Comparison of ENCODE assay signal across 8 cellular contexts in genomic region chr7:39589323-39590111, GRCh38. TPM values are rescaled to one million over a fixed set of nuclear protein-coding genes. Genes with fewer than 3 reads are reported as not detected.
DNase-seq lines count a peak whose midpoint lies in the region; ATAC-seq and TF ChIP-seq lines count a peak whose summit lies in the region.

No MANE protein-coding gene starts in this region.

- H3K36me3 Mint-ChIP-seq in dendritic cell treated with granulocyte-macrophage colony-stimulating factor and Interleukin-4, amounts not matched to agents 40 ng/mL and 50 ng/mL, for 4 days (ENCODE audit: low read depth): no peaks in the 10 kb centered on the region
- peaks cover 0 to 2% (median 0%) of the 10 kb centered on the region in 3 donors for H3K36me3 Mint-ChIP-seq in naive thymus-derived CD8-positive, alpha-beta T cell

- WGBS in IMR-90 (ENCODE audit: extremely low coverage in 2 of 2, insufficient read length in 1 of 2), 2 experiments: no CpG with 5 or more reads among the region's 7 CpGs

- no peaks in the 10 kb centered on the region for H4K20me1 ChIP-seq in IMR-90 (ENCODE audit: insufficient read depth, low read length)

- H3K27me3 Mint-ChIP-seq in dendritic cell treated with granulocyte-macrophage colony-stimulating factor and Interleukin-4, amounts not matched to agents 40 ng/mL and 50 ng/mL, for 4 days: no peaks in the 10 kb centered on the region
- no peaks in the 10 kb centered on the region for H3K27me3 Mint-ChIP-seq in naive thymus-derived CD8-positive, alpha-beta T cell

- dilution Hi-C loops in IMR-90 (cut with HindIII; ENCODE audit: low sequenced_read_pairs, unreplicated experiment): no loop called here

- H3K4me1 Mint-ChIP-seq in dendritic cell treated with granulocyte-macrophage colony-stimulating factor and Interleukin-4, amounts not matched to agents 40 ng/mL and 50 ng/mL, for 4 days (ENCODE audit: low read depth): peaks cover 18% of the 10 kb centered on the region
- peaks cover 6 to 43% (median 15%) of the 10 kb centered on the region in 4 donors for H3K4me1 Mint-ChIP-seq in naive thymus-derived CD8-positive, alpha-beta T cell

- H4K8ac ChIP-seq in IMR-90 (ENCODE audit: low read depth in 2 of 2, low read length in 2 of 2): no peak overlapping the region

- H3K4ac ChIP-seq in IMR-90 (ENCODE audit: low read depth, low read length): peak overlapping the region; percentile 56; the same call in 1 of the 2 replicates

- H2AK9ac ChIP-seq in IMR-90 (replicated peaks; ENCODE audit: low read depth, low read length, poor library complexity): no peak overlapping the region

- no peaks in the 10 kb centered on the region for H3K36me3 ChIP-seq in IMR-90 (ENCODE audit: control insufficient read depth, insufficient read depth, low read length)

- H3K27me3 ChIP-seq in IMR-90 (ENCODE audit: control insufficient read depth, insufficient read depth, low read length): no peaks in the 10 kb centered on the region

- H3K18ac ChIP-seq in IMR-90 (ENCODE audit: low read depth, low read length): peak overlapping the region; percentile 16; the same call in 1 of the 2 replicates

- intact Hi-C loops in IMR-90 (cut with micrococcal nuclease): loop anchor here (5.0 kb wide), 1 partner anchor 63 kb away; no protein-coding TSS in a partner anchor
- intact Hi-C loops in dendritic cell treated with granulocyte-macrophage colony-stimulating factor and Interleukin-4, amounts not matched to agents 40 ng/mL and 50 ng/mL, for 4 days (cut with micrococcal nuclease): loop anchor here (2.0 kb wide), 1 partner anchor 33 kb away; the partner anchor contains the start of gene RALA

- H3K23ac ChIP-seq in IMR-90 (ENCODE audit: low read depth, low read length): no peak overlapping the region

- peak overlapping the region; percentile 57 for H2BK5ac ChIP-seq in IMR-90 (ENCODE audit: low read depth, low read length, poor library complexity, severe bottlenecking)

- TF ChIP-seq POLR2A in IMR-90 (IDR thresholded peaks at IDR 0.05; ENCODE audit: low read depth, low read length): no peak

- ATAC-seq in GM21786 (IDR thresholded peaks at IDR 0.05; ENCODE audit: unreplicated experiment) (peak; percentile 95), IMR-90 (ENCODE audit: low read depth) (peak; percentile 76)
- ATAC-seq in naive thymus-derived CD8-positive, alpha-beta T cell: peak; percentile 82 to 95

- no peak overlapping the region for H3K4me3 ChIP-seq in IMR-90 (ENCODE audit: insufficient read depth, low read depth, low read length)

- BruUV-seq in IMR-90 (replicated peaks; lab: Mats Ljungman, UMichigan): no TSS peak

- no peak overlapping the region for H4K91ac ChIP-seq in IMR-90 (ENCODE audit: insufficient read depth, low read depth, low read length)

- DNase-seq in GM03348 (ENCODE audit: low spot score): peak; percentile 68
- DNase-seq in IMR-90: peak; percentile 84
- DNase-seq in UCSD-AML1 (lab: John Stamatoyannopoulos, UW; ENCODE audit: unreplicated experiment): peak; percentile 43
- DNase-seq in naive thymus-derived CD8-positive, alpha-beta T cell: peak; percentile 10 to 74 (median 50)
- DNase-seq in DMS53 (lab: John Stamatoyannopoulos, UW): no peak
- DNase-seq in retina: no peak

- H2BK120ac ChIP-seq in IMR-90 (ENCODE audit: low read depth, low read length): peak overlapping the region; percentile 24; the same call in 1 of the 2 replicates

- no peaks in the 10 kb centered on the region for H3K79me1 ChIP-seq in IMR-90 (ENCODE audit: low read depth in 1 of 2, low read length in 2 of 2)

- no peak overlapping the region for H3K56ac ChIP-seq in IMR-90 (ENCODE audit: extremely low read depth, insufficient read depth, low read length)

- H3K4me1 ChIP-seq in IMR-90 (ENCODE audit: control insufficient read depth, insufficient read depth, low read length): peaks cover 9% of the 10 kb centered on the region

- peak overlapping the region; percentile 24; the same call in 1 of the 2 replicates for H3K4me2 ChIP-seq in IMR-90 (ENCODE audit: low read depth, low read length)

- no peak overlapping the region for H2AK5ac ChIP-seq in IMR-90 (ENCODE audit: low read depth, low read length)

- no peak overlapping the region for H2BK15ac ChIP-seq in IMR-90 (ENCODE audit: low read depth, low read length)

- H4K5ac ChIP-seq in IMR-90 (ENCODE audit: low read depth, low read length): no peak overlapping the region

- no peaks in the 10 kb centered on the region for H3K9me3 ChIP-seq in IMR-90 (ENCODE audit: control insufficient read depth, insufficient read depth, low read length)

- H2AFZ ChIP-seq in IMR-90 (replicated peaks; ENCODE audit: low read length, poor library complexity): no peak overlapping the region

- TF ChIP-seq CTCF in IMR-90 (conservative IDR thresholded peaks at IDR 0.05; ENCODE audit: low read depth, low read length): no peak

- peak overlapping the region; percentile 45 for H3K27ac Mint-ChIP-seq in dendritic cell treated with granulocyte-macrophage colony-stimulating factor and Interleukin-4, amounts not matched to agents 40 ng/mL and 50 ng/mL, for 4 days
- H3K27ac Mint-ChIP-seq in naive thymus-derived CD8-positive, alpha-beta T cell: peak overlapping the region in 8 of 10 donors; percentile 3 to 96 (median 56)

- H3K4me3 Mint-ChIP-seq in dendritic cell treated with granulocyte-macrophage colony-stimulating factor and Interleukin-4, amounts not matched to agents 40 ng/mL and 50 ng/mL, for 4 days: no peak overlapping the region
- H3K4me3 Mint-ChIP-seq in naive thymus-derived CD8-positive, alpha-beta T cell: peak overlapping the region in 7 of 10 donors; percentile 3 to 63 (median 41)

- H2BK20ac ChIP-seq in IMR-90 (ENCODE audit: low read depth, low read length): no peak overlapping the region

- POLR2A ChIA-PET in IMR-90 (lab: Charles Lee; ENCODE audit: unreplicated experiment): no interaction called here
- POLR2A ChIA-PET in naive thymus-derived CD8-positive, alpha-beta T cell (lab: Charles Lee): interaction anchor here (0.6 to 2.8 kb wide), 5 partner anchors 10 to 144 kb away, joined by 3 to 10 read pairs (median 4); partner anchors contain the start of gene RALA

- H3K27ac ChIP-seq in IMR-90 (ENCODE audit: insufficient read depth, low read length): no peak overlapping the region

- no peak for TF ChIP-seq RAD21 in IMR-90 (IDR thresholded peaks at IDR 0.05; ENCODE audit: low read length)

- no peaks in the 10 kb centered on the region for H3K9me3 Mint-ChIP-seq in dendritic cell treated with granulocyte-macrophage colony-stimulating factor and Interleukin-4, amounts not matched to agents 40 ng/mL and 50 ng/mL, for 4 days
- H3K9me3 Mint-ChIP-seq in naive thymus-derived CD8-positive, alpha-beta T cell: peaks cover 0 to 5% (median 0%) of the 10 kb centered on the region in 9 donors

- CTCF ChIA-PET in IMR-90 (lab: Yijun Ruan, JAX): interaction anchor here (1.2 to 2.1 kb wide), 3 partner anchors 9 to 307 kb away, joined by 3 to 7 read pairs (median 7); no protein-coding TSS in a partner anchor

- H3K9me1 ChIP-seq in IMR-90 (ENCODE audit: insufficient read depth, low read length): peaks cover 5% of the 10 kb centered on the region

- in situ Hi-C loops in IMR-90 (cut with MboI; ENCODE audit: low sequenced_read_pairs): loop anchor here (10.0 kb wide), 1 partner anchor 465 kb away; no protein-coding TSS in a partner anchor

- no peak overlapping the region for H3K9ac ChIP-seq in IMR-90 (ENCODE audit: low read depth, low read length)

- H3K14ac ChIP-seq in IMR-90 (replicated peaks; ENCODE audit: low read depth, low read length): no peak overlapping the region

TF ChIP-seq in IMR-90, 13 proteins besides CTCF, POLR2A, EP300 and RAD21:
- TF ChIP-seq NFE2L2 (IDR thresholded peaks at IDR 0.05; ENCODE audit: low read depth, low read length) (no peak), MAZ (IDR thresholded peaks at IDR 0.05; ENCODE audit: borderline replicate concordance, low read depth, low read length) (no peak), RFX5 (IDR thresholded peaks at IDR 0.05; ENCODE audit: low read depth, low read length) (no peak), SMC3 (IDR thresholded peaks at IDR 0.05; ENCODE audit: low read depth, low read length) (peak; percentile 14; the same call in 1 of the 2 replicates), ELK1 (IDR thresholded peaks at IDR 0.05; ENCODE audit: borderline replicate concordance, low read depth, low read length) (no peak), BHLHE40 (IDR thresholded peaks at IDR 0.05; ENCODE audit: low read depth, low read length) (peak; percentile 44), CEBPB (IDR thresholded peaks at IDR 0.05; ENCODE audit: low read depth, low read length) (0 out of 2 replicates have a peak, but pooled peaks have one; percentile 14), CHD1 (IDR thresholded peaks at IDR 0.05; ENCODE audit: low read depth, low read length) (no peak), MXI1 (IDR thresholded peaks at IDR 0.05; ENCODE audit: borderline replicate concordance, low read depth, low read length) (no peak), FOS (IDR thresholded peaks at IDR 0.05; ENCODE audit: low read depth, low read length) (peak; percentile 70; the same call in 1 of the 2 replicates), RCOR1 (IDR thresholded peaks at IDR 0.05; ENCODE audit: insufficient replicate concordance, low read length) (no peak)

RNA-seq across cellular contexts. Expression of gene YAE1, which starts 23.3 kb away (rescaled TPM):
- 36.7 and 37.8 TPM in 2 replicates for total RNA-seq in IMR-90 (2012; rRNA removed)
- polyA plus RNA-seq in IMR-90 (2012; rRNA removed): 23.9 and 28.6 TPM in 2 replicates
- polyA plus RNA-seq in IMR-90 (2012; cell fraction: cytosol; rRNA removed): 4.0 and 8.9 TPM in 2 replicates
- 2.0 and 15.9 TPM in 2 replicates for polyA plus RNA-seq in IMR-90 (2012; cell fraction: nucleus; rRNA removed; ENCODE audit: low replicate concordance)
- 10 to 100 TPM; 33.7 to 37.6 TPM for total RNA-seq in naive thymus-derived CD8-positive, alpha-beta T cell
- 10 to 100 TPM; 10.9 to 20.6 (median 17.6) TPM for polyA plus RNA-seq in naive thymus-derived CD8-positive, alpha-beta T cell

RNA-seq across cellular contexts. Expression of gene RALA, which starts 33.9 kb away (rescaled TPM):
- 7.7 and 15.8 TPM in 2 replicates for total RNA-seq in IMR-90 (2012; rRNA removed)
- 20.5 and 21.1 TPM in 2 replicates for polyA plus RNA-seq in IMR-90 (2012; rRNA removed)
- polyA plus RNA-seq in IMR-90 (2012; cell fraction: cytosol; rRNA removed): 4.4 and 6.5 TPM in 2 replicates
- polyA plus RNA-seq in IMR-90 (2012; cell fraction: nucleus; rRNA removed; ENCODE audit: low replicate concordance): 3.3 and 9.8 TPM in 2 replicates
- total RNA-seq in naive thymus-derived CD8-positive, alpha-beta T cell: 10 to 100 TPM; 39.7 to 44.9 TPM
- polyA plus RNA-seq in naive thymus-derived CD8-positive, alpha-beta T cell: 10 to 100 TPM; 46.6 to 55.1 (median 48.2) TPM

Comparison
In these comparisons a context has a peak if more than half of its experiments do, and no peak if none do; other contexts are left out.
1. DNase-seq: peak in GM03348 (single experiment), IMR-90 (single experiment), UCSD-AML1 (single experiment) and naive thymus-derived CD8-positive, alpha-beta T cell (10 of 10); none in DMS53 (single experiment) and retina (single experiment).
2. Peak in every context shown above with its lines, with median percentiles within 50 percentile points of each other: ATAC-seq.